ENCODE assay signal across 1 cellular context in genomic region chr4:108620101-108620932, GRCh38.
TF ChIP-seq lines count a peak whose summit lies in the region.

RPL34 (plus strand) TSS chr4:108620576; CDS start chr4:108621960, 1,384 bp downstream.

TF ChIP-seq in GM12878, 131 proteins besides CTCF, POLR2A, EP300 and RAD21 (continued from another document):
- TF ChIP-seq E2F4 (IDR thresholded peaks at IDR 0.05; ENCODE audit: low read depth, low read length) = no peak
- TF ChIP-seq ASH2L (IDR thresholded peaks at IDR 0.05; ENCODE audit: borderline replicate concordance, low read depth) = no peak
- TF ChIP-seq JUND (IDR thresholded peaks at IDR 0.05; ENCODE audit: low read depth, low read length) = no peak
- TF ChIP-seq MXI1 (IDR thresholded peaks at IDR 0.05; ENCODE audit: low read depth, low read length) = peak; percentile 86
- no peak; the same call in none of the 2 replicates for TF ChIP-seq MAX (IDR thresholded peaks at IDR 0.05; ENCODE audit: low read depth, low read length)
- no peak for TF ChIP-seq ZNF622 (IDR thresholded peaks at IDR 0.05)
- peak; percentile 91 for TF ChIP-seq RELB (IDR thresholded peaks at IDR 0.05; ENCODE audit: low read depth)
- peak; percentile 77 for TF ChIP-seq KLF5 (IDR thresholded peaks at IDR 0.05; ENCODE audit: partially characterized antibody)
- TF ChIP-seq RCOR1 (conservative IDR thresholded peaks at IDR 0.05; ENCODE audit: low read depth, low read length) = peak; percentile 92; the same call in 1 of the 2 replicates
- TF ChIP-seq ZNF24 (IDR thresholded peaks at IDR 0.05) = 0 out of 2 replicates have a peak, but pooled peaks have one; percentile 54
- no peak; the same call in 1 of the 2 replicates for TF ChIP-seq SPI1 (IDR thresholded peaks at IDR 0.05; ENCODE audit: borderline replicate concordance, insufficient read depth, low read depth, low read length)
TF ChIP-seq in GM12878: peak in this region for 74.
